In the genomic region with DNA sequence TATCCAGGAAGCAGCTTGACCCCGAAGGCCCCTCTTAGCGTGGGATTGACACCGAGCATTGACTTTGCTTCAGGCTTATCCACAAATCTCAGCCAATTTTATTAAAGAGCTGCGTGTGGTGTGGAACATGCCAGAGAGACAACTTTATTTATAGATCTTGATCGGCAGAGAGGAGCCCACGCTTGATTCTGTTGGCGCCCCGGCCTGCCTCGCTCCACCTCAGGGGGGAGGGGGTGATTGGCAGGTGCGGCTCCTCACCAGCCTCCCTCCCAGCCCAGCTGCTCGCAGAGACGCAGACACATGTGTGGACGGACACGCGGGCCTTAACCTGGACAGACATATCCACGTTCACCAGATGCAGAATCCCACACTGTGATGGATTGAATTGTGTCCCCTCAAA, we compare ENCODE assay signal across 20 cellular contexts.
DNase-seq lines count a peak whose midpoint lies in the region; FAIRE-seq and TF ChIP-seq lines count a peak whose summit lies in the region.
"Had no signal": no experiment of that assay in that cellular context is flagged by ENCODE, and none has a peak within 500 bp of the region (broad histone marks: within the 10 kb centered on the region; RNA-seq: fewer than 3 reads in every experiment).

No MANE protein-coding gene starts in this region.

- peak overlapping the region; percentile 20 for H3K9ac ChIP-seq in neural cell (ENCODE audit: low read length)

- no peak for TF ChIP-seq RAD21 in neural cell (conservative IDR thresholded peaks at IDR 0.05)

- H3F3A ChIP-seq in neural cell (ENCODE audit: insufficient read depth, low read length, poor library complexity, severe bottlenecking), result no peaks in the 10 kb centered on the region

- H2AFZ ChIP-seq in neural cell (ENCODE audit: low read depth, low read length), result no peak overlapping the region

- no peak for TF ChIP-seq CTCF in BE2C (IDR thresholded peaks at IDR 0.05; ENCODE audit: low read depth, low read length)
- TF ChIP-seq CTCF in neural cell (IDR thresholded peaks at IDR 0.05; ENCODE audit: poor library complexity, severe bottlenecking), result no peak
- TF ChIP-seq CTCF in D721Med (IDR thresholded peaks at IDR 0.05; ENCODE audit: insufficient read depth, missing control alignments), result no peak

- H3K79me2 ChIP-seq in neural cell (replicated peaks; ENCODE audit: insufficient read depth, low read length), result no peaks in the 10 kb centered on the region

- H3K4me2 ChIP-seq in neural cell (ENCODE audit: low read length), result no peak overlapping the region

- FAIRE-seq in D721Med (lab: Jason Lieb, UNC), result no peak
- FAIRE-seq: GM19239, RCC 7860 had no signal

- H3K27ac ChIP-seq in neural cell (ENCODE audit: low read length), result peak overlapping the region; percentile 45
- H3K27ac ChIP-seq: C4-2B, SJSA1 had no signal

- H3K4me1 ChIP-seq in BE2C, result no peaks in the 10 kb centered on the region; the same call in none of the 2 replicates
- H3K4me1 ChIP-seq: SJSA1 had no signal

- H3K9me2 ChIP-seq in neural cell (ENCODE audit: insufficient read depth, low read length), result no peaks in the 10 kb centered on the region

- H3K36me3 ChIP-seq in BE2C (no peaks in the 10 kb centered on the region), neural cell (ENCODE audit: insufficient read depth, low read length) (no peaks in the 10 kb centered on the region)
- H3K36me3 ChIP-seq: SJSA1 had no signal

- DNase-seq in BE2C (no peak), DMS153 treated with DMSO at 0.1 percent for 48 hours (lab: John Stamatoyannopoulos, UW; ENCODE audit: unreplicated experiment) (peak; percentile 65), SHP77 treated with DMSO at 0.1 percent for 48 hours (lab: John Stamatoyannopoulos, UW) (peak; percentile 61), D721Med (ENCODE audit: insufficient read length, low spot score) (no peak), HK-2 (ENCODE audit: unreplicated experiment) (no peak)
- no peak for DNase-seq in activated T-cell treated with anti-CD3 and anti-CD28 coated beads, Interleukin-2, amount 50 U/mL, for 48 hours
- DNase-seq: CD8-positive, alpha-beta memory T cell; NCI-H1048; NCI-H1417 treated with DMSO at 0.1 percent for 48 hours; NCI-H187; NCI-H2081 treated with DMSO at 0.1 percent for 48 hours; NCI-H2171 treated with DMSO at 0.1 percent for 48 hours; NCI-H345; NCI-H524 treated with DMSO at 0.1 percent for 48 hours; NCI-H774 had no signal

- TF ChIP-seq EP300 in neural cell (conservative IDR thresholded peaks at IDR 0.05; ENCODE audit: poor library complexity, severe bottlenecking), result no peak

- H3K4me3 ChIP-seq in BE2C (ENCODE audit: low read depth, low read length) (0 out of 2 replicates have a peak overlapping the region, but pooled peaks have one; percentile 11), neural cell (ENCODE audit: low read length) (no peak overlapping the region)
- H3K4me3 ChIP-seq: SJSA1 had no signal

- H3K27me3 ChIP-seq in BE2C (no peaks in the 10 kb centered on the region), neural cell (ENCODE audit: insufficient read depth, low read depth, low read length) (no peaks in the 10 kb centered on the region)
- H3K27me3 ChIP-seq: SJSA1 had no signal

- no peaks in the 10 kb centered on the region for H4K20me1 ChIP-seq in neural cell (ENCODE audit: insufficient read depth)

- H3K9me3 ChIP-seq in BE2C (no peaks in the 10 kb centered on the region), neural cell (ENCODE audit: low read length) (no peaks in the 10 kb centered on the region)
- H3K9me3 ChIP-seq: SJSA1 had no signal

TF ChIP-seq in neural cell, 6 proteins besides CTCF, POLR2A, EP300 and RAD21:
- no peak for TF ChIP-seq TAF1 (IDR thresholded peaks at IDR 0.05; ENCODE audit: low read depth)
- no peak for TF ChIP-seq SMC3 (conservative IDR thresholded peaks at IDR 0.05; ENCODE audit: poor library complexity)
- TF ChIP-seq EZH2 (IDR thresholded peaks at IDR 0.05; ENCODE audit: borderline replicate concordance, insufficient read depth, low read length, poor library complexity, severe bottlenecking), result no peak
- TF ChIP-seq POLR2AphosphoS5 (IDR thresholded peaks at IDR 0.05), result no peak
TF ChIP-seq in neural cell: peak in this region for 0.

Comparison
In these comparisons a context has a peak if more than half of its experiments do, and no peak if none do; other contexts are left out.
1. DNase-seq: peak in DMS153 treated with DMSO at 0.1 percent for 48 hours (single experiment) and SHP77 treated with DMSO at 0.1 percent for 48 hours (single experiment); none in BE2C (single experiment), D721Med (single experiment), HK-2 (single experiment) and activated T-cell treated with anti-CD3 and anti-CD28 coated beads, Interleukin-2, amount 50 U/mL, for 48 hours (0 of 2).